8 cellular contexts compared by ENCODE assay signal in the genomic region with DNA sequence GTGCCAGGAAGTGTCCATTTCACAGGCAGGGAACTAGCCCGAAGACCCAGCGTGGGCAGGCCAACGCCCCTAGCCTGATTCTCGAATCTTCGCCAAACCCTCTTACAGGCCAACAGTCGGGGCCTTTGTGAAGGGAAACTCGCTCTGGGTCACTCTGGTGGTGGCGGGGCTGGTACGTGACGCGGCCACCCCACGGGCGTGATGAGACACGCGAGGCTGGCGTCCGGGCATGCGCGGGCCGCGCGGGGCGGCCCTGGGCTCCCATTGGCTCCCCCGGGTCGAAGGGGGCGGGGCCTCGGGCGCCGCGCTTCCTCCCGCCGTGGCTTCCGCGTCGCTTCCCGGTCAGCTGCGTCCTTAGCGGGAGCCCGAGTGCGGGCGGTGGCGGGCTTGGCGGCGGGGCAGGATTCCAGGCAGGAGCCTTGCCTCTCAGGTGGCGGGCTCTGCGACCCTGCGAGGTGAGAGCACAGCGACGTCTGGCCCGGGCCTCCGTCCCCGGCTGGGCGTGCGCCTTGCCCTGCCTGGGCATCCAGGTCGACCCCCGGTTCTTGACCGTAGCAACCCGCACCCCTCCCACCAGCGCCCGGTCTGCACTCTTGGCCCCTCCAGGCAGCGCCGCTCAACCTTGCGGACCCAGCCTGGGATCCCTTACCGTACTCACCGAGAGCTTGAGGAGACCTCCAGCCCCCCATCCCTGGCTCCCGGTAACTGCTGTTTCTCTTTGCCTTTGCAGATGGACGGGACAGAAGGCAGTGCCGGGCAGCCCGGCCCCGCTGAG. TPM values are rescaled to one million over a fixed set of nuclear protein-coding genes. Genes with fewer than 3 reads are reported as not detected.
DNase-seq lines count a peak whose midpoint lies in the region; ATAC-seq and TF ChIP-seq lines count a peak whose summit lies in the region.

A gene with protein sequence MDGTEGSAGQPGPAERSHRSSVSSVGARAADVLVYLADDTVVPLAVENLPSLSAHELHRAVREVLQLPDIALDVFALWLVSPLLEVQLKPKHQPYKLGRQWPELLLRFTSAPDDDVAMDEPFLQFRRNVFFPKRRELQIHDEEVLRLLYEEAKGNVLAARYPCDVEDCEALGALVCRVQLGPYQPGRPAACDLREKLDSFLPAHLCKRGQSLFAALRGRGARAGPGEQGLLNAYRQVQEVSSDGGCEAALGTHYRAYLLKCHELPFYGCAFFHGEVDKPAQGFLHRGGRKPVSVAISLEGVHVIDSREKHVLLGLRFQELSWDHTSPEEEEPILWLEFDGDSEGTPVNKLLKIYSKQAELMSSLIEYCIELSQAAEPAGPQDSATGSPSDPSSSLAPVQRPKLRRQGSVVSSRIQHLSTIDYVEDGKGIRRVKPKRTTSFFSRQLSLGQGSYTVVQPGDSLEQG (plus strand): TSS at position 331 of the 775 bp plus-strand sequence. CDS start 400 bp downstream, at position 731.

- H3K36me3 ChIP-seq in CD8-positive, alpha-beta T cell (ENCODE audit: insufficient read depth, low read length) = no peaks in the 10 kb centered on the region
- H3K36me3 ChIP-seq in ascending aorta = no peaks in the 10 kb centered on the region
- no peaks in the 10 kb centered on the region for H3K36me3 ChIP-seq in urinary bladder (ENCODE audit: insufficient read depth)

- H3K27ac Mint-ChIP-seq in CD8-positive, alpha-beta T cell = peak within 1 kb of the TSS; percentile 99

- peak within 1 kb of the TSS; percentile 89 for H3K4me3 Mint-ChIP-seq in CD8-positive, alpha-beta T cell

- H3K4me3 ChIP-seq in CD8-positive, alpha-beta T cell (ENCODE audit: low read depth, low read length) = peak within 1 kb of the TSS; percentile 85
- H3K4me3 ChIP-seq in ascending aorta (peak within 1 kb of the TSS; percentile 68 to 93), right cardiac atrium (ENCODE audit: low read length) (peak within 1 kb of the TSS; percentile 71), urinary bladder (ENCODE audit: low read depth, low read length) (peak within 1 kb of the TSS; percentile 70)

- peaks cover 75% of the 10 kb centered on the region for H3K4me1 ChIP-seq in CD8-positive, alpha-beta T cell (ENCODE audit: insufficient read depth, low read length)
- peaks cover 13 to 61% of the 10 kb centered on the region in 2 donors for H3K4me1 ChIP-seq in ascending aorta
- peaks cover 15% of the 10 kb centered on the region for H3K4me1 ChIP-seq in right cardiac atrium (ENCODE audit: control insufficient read depth, insufficient read depth, low read length)
- no peaks in the 10 kb centered on the region for H3K4me1 ChIP-seq in urinary bladder (ENCODE audit: insufficient read depth)

- no peaks in the 10 kb centered on the region for H3K9me3 ChIP-seq in CD8-positive, alpha-beta T cell (ENCODE audit: low read length)
- H3K9me3 ChIP-seq in ascending aorta (no peaks in the 10 kb centered on the region), right cardiac atrium (ENCODE audit: control insufficient read depth, low read length) (no peaks in the 10 kb centered on the region)

- peak; percentile 75 to 92 (median 88) for DNase-seq in CD8-positive, alpha-beta T cell
- peak; percentile 6 for DNase-seq in GOT3 (lab: John Stamatoyannopoulos, UW)
- DNase-seq in NCI-H1694 (lab: John Stamatoyannopoulos, UW) = peak; percentile 44
- peak; percentile 86 for DNase-seq in T-helper 9 cell
- DNase-seq in ascending aorta (ENCODE audit: low spot score in 2 of 2) = peak; percentile 83 to 97
- peak; percentile 95 to 98 (median 98) for DNase-seq in right cardiac atrium
- DNase-seq in putamen (ENCODE audit: low spot score) = peak; percentile 89

- peaks cover 15% of the 10 kb centered on the region for H3K36me3 Mint-ChIP-seq in CD8-positive, alpha-beta T cell

- POLR2A ChIA-PET in CD8-positive, alpha-beta T cell (lab: Charles Lee) = interaction anchor here (0.8 to 15.1 kb wide), 10 partner anchors 8 to 117 kb away, joined by 3 to 235 read pairs (median 4); partner anchors contain the start of genes MALAT1 and NEAT1

- CTCF ChIA-PET in CD8-positive, alpha-beta T cell (lab: Charles Lee) = interaction anchor here (0.6 to 1.4 kb wide), 5 partner anchors 12 to 393 kb away, joined by 3 to 4 read pairs (median 3); no protein-coding TSS in a partner anchor

- peak; percentile 51 for ATAC-seq in CD8-positive, alpha-beta T cell
- peak; percentile 76 to 80 for ATAC-seq in right cardiac atrium

- H3K9me3 Mint-ChIP-seq in CD8-positive, alpha-beta T cell = no peaks in the 10 kb centered on the region

- intact Hi-C loops in CD8-positive, alpha-beta T cell (cut with DNase I, micrococcal nuclease) = no loop called here
- intact Hi-C loops in ascending aorta (cut with DNase I) (loop anchor here (1.0 kb wide), 1 partner anchor 15 kb away; no protein-coding TSS in a partner anchor), right cardiac atrium (cut with DNase I) (loop anchor here in 1 of 4 donors (10.0 kb wide), 1 partner anchor 128 kb away; no protein-coding TSS in a partner anchor)

- H3K4me1 Mint-ChIP-seq in CD8-positive, alpha-beta T cell (ENCODE audit: low read depth) = peaks cover 71% of the 10 kb centered on the region

- WGBS in right cardiac atrium = 1% methylated on average over 70 of the region's 70 CpGs
- 1% methylated on average over 70 of the region's 70 CpGs for WGBS in urinary bladder

- H3K27me3 ChIP-seq in CD8-positive, alpha-beta T cell (ENCODE audit: insufficient read depth, low read length) = no peaks in the 10 kb centered on the region
- H3K27me3 ChIP-seq in ascending aorta (no peaks in the 10 kb centered on the region), right cardiac atrium (ENCODE audit: control insufficient read depth, insufficient read depth) (no peaks in the 10 kb centered on the region)

- H3K27ac ChIP-seq in CD8-positive, alpha-beta T cell (ENCODE audit: low read depth, low read length) = peak within 1 kb of the TSS; percentile 93
- H3K27ac ChIP-seq in ascending aorta (peak within 1 kb of the TSS; percentile 95 to 97), right cardiac atrium (ENCODE audit: low read length) (peak within 1 kb of the TSS; percentile 83), urinary bladder (ENCODE audit: low read depth) (peak within 1 kb of the TSS; percentile 94)

- no peaks in the 10 kb centered on the region for H3K27me3 Mint-ChIP-seq in CD8-positive, alpha-beta T cell (ENCODE audit: low read depth)

- TF ChIP-seq CTCF in CD8-positive, alpha-beta T cell (IDR thresholded peaks at IDR 0.05) = no peak
- no peak for TF ChIP-seq CTCF in ascending aorta (IDR thresholded peaks at IDR 0.05)

RNA-seq across cellular contexts. Expression of the gene that starts here (rescaled TPM):
- total RNA-seq in CD8-positive, alpha-beta T cell = 10 to 100 TPM; 18.4 to 20.8 TPM
- total RNA-seq in ascending aorta (99.3 TPM), right cardiac atrium (10 to 100 TPM; 12.2 to 16.1 (median 12.9) TPM), urinary bladder (17.3 TPM)
- polyA plus RNA-seq in right cardiac atrium (9.3 TPM), urinary bladder (26.3 TPM)

Comparison
In these comparisons a context has a peak if more than half of its experiments do, and no peak if none do; other contexts are left out.
1. Peak in every context shown above with its lines: DNase-seq, ATAC-seq, H3K4me3 ChIP-seq and H3K27ac ChIP-seq.
2. DNase-seq: peak in every context shown above with its lines; median percentile 98 in right cardiac atrium; 90 in ascending aorta; 89 in putamen; 88 in CD8-positive, alpha-beta T cell; 86 in T-helper 9 cell; 44 in NCI-H1694; 6 in GOT3.